ENCODE assay signal across 20 cellular contexts in genomic region chrX:40571600-40571999, GRCh38. TPM values are rescaled to one million over a fixed set of nuclear protein-coding genes. Genes with fewer than 3 reads are reported as not detected.
A peak's percentile ranks its signal among the peaks of the same experiment; 100 is the strongest.
DNase-seq lines count a peak whose midpoint lies in the region; ATAC-seq and FAIRE-seq lines count a peak whose summit lies in the region.
"Had no signal": no experiment of that assay in that cellular context is flagged by ENCODE, and none has a peak within 500 bp of the region (broad histone marks: within the 10 kb centered on the region; RNA-seq: fewer than 3 reads in every experiment).

No MANE protein-coding gene starts in this region.

- H3K27me3 Mint-ChIP-seq in activated naive CD4-positive, alpha-beta T cell treated with anti-CD3 and anti-CD28 coated beads, Interleukin-2, amount 50 U/mL, for 24 hours, result no peaks in the 10 kb centered on the region
- H3K27me3 Mint-ChIP-seq in activated naive CD8-positive, alpha-beta T cell treated with anti-CD3 and anti-CD28 coated beads for 36 hours, result no peaks in the 10 kb centered on the region
- H3K27me3 Mint-ChIP-seq in stimulated activated naive B cell treated with anti-CD40 and anti-IgM and Interleukin-4, amounts not matched to agents 10 μg/mL and 1 μg/mL and 100 μg/mL, for 72 hours, result peaks cover 0 to 11% of the 10 kb centered on the region in 2 donors

- no peaks in the 10 kb centered on the region for H3K9me3 Mint-ChIP-seq in activated naive CD4-positive, alpha-beta T cell treated with anti-CD3 and anti-CD28 coated beads, Interleukin-2, amount 50 U/mL, for 24 hours
- H3K9me3 Mint-ChIP-seq in activated naive CD8-positive, alpha-beta T cell treated with anti-CD3 and anti-CD28 coated beads for 36 hours, result no peaks in the 10 kb centered on the region
- H3K9me3 Mint-ChIP-seq in stimulated activated naive B cell treated with anti-CD40 and anti-IgM and Interleukin-4, amounts not matched to agents 10 μg/mL and 1 μg/mL and 100 μg/mL, for 72 hours, result no peaks in the 10 kb centered on the region
- H3K9me3 Mint-ChIP-seq: CD8-positive, alpha-beta memory T cell; GM23338 had no signal

- H3K27ac Mint-ChIP-seq in activated naive CD4-positive, alpha-beta T cell treated with anti-CD3 and anti-CD28 coated beads, Interleukin-2, amount 50 U/mL, for 24 hours, result peak overlapping the region; percentile 97
- H3K27ac Mint-ChIP-seq in activated naive CD8-positive, alpha-beta T cell treated with anti-CD3 and anti-CD28 coated beads for 36 hours, result peak overlapping the region; percentile 92
- H3K27ac Mint-ChIP-seq in stimulated activated naive B cell treated with anti-CD40 and anti-IgM and Interleukin-4, amounts not matched to agents 10 μg/mL and 1 μg/mL and 100 μg/mL, for 72 hours, result peak overlapping the region; percentile 63
- H3K27ac Mint-ChIP-seq: GM23338 had no signal

- peaks cover 18% of the 10 kb centered on the region for H3K4me1 Mint-ChIP-seq in activated naive CD4-positive, alpha-beta T cell treated with anti-CD3 and anti-CD28 coated beads, Interleukin-2, amount 50 U/mL, for 24 hours
- peaks cover 15% of the 10 kb centered on the region for H3K4me1 Mint-ChIP-seq in activated naive CD8-positive, alpha-beta T cell treated with anti-CD3 and anti-CD28 coated beads for 36 hours
- peaks cover 14 to 17% of the 10 kb centered on the region in 2 donors for H3K4me1 Mint-ChIP-seq in stimulated activated naive B cell treated with anti-CD40 and anti-IgM and Interleukin-4, amounts not matched to agents 10 μg/mL and 1 μg/mL and 100 μg/mL, for 72 hours

- FAIRE-seq in GM18507 (lab: Jason Lieb, UNC), result peak; percentile 5
- FAIRE-seq: D721Med had no signal

- H3K4me3 Mint-ChIP-seq in activated naive CD4-positive, alpha-beta T cell treated with anti-CD3 and anti-CD28 coated beads, Interleukin-2, amount 50 U/mL, for 24 hours, result peak overlapping the region; percentile 86
- no peak overlapping the region for H3K4me3 Mint-ChIP-seq in activated naive CD8-positive, alpha-beta T cell treated with anti-CD3 and anti-CD28 coated beads for 36 hours
- H3K4me3 Mint-ChIP-seq in stimulated activated naive B cell treated with anti-CD40 and anti-IgM and Interleukin-4, amounts not matched to agents 10 μg/mL and 1 μg/mL and 100 μg/mL, for 72 hours, result no peak overlapping the region
- H3K4me3 Mint-ChIP-seq: GM23338 had no signal

- no peak for DNase-seq in activated naive CD4-positive, alpha-beta T cell (lab: John Stamatoyannopoulos, UW)
- DNase-seq in GM18507 (ENCODE audit: extremely low spot score, insufficient read length, low read depth) (no peak), T-helper 1 cell (no peak)
- no peak for DNase-seq in activated naive CD8-positive, alpha-beta T cell treated with anti-CD3 and anti-CD28 coated beads for 36 hours
- no peak for DNase-seq in stimulated activated naive B cell treated with anti-CD40 and anti-IgM and Interleukin-4, amounts not matched to agents 10 μg/mL and 1 μg/mL and 100 μg/mL, for 72 hours
- DNase-seq in central memory CD4-positive, alpha-beta T cell, result no peak
- DNase-seq: DMS79; KBM-7; NCI-H1436; NCI-H2029; NCI-H2171; NCI-H446 treated with DMSO at 0.1 percent for 48 hours; NK-92 treated with Interleukin-12 subunit alpha and Interleukin-12 subunit beta, amount 100 ng/mL, for 24 hours; SHP77 treated with DMSO at 0.1 percent for 48 hours had no signal

- no peaks in the 10 kb centered on the region for H3K36me3 Mint-ChIP-seq in activated naive CD4-positive, alpha-beta T cell treated with anti-CD3 and anti-CD28 coated beads, Interleukin-2, amount 50 U/mL, for 24 hours
- H3K36me3 Mint-ChIP-seq in activated naive CD8-positive, alpha-beta T cell treated with anti-CD3 and anti-CD28 coated beads for 36 hours, result no peaks in the 10 kb centered on the region
- no peaks in the 10 kb centered on the region for H3K36me3 Mint-ChIP-seq in stimulated activated naive B cell treated with anti-CD40 and anti-IgM and Interleukin-4, amounts not matched to agents 10 μg/mL and 1 μg/mL and 100 μg/mL, for 72 hours
- H3K36me3 Mint-ChIP-seq: CD8-positive, alpha-beta memory T cell had no signal

- ATAC-seq in stimulated activated naive B cell treated with anti-CD40 and anti-IgM and Interleukin-4, amounts not matched to agents 10 μg/mL and 1 μg/mL and 100 μg/mL, for 72 hours (replicated peaks), result no peak
- ATAC-seq in HG03442 (IDR thresholded peaks at IDR 0.05; ENCODE audit: unreplicated experiment), result no peak
- ATAC-seq: GM23338 had no signal

RNA-seq across cellular contexts. Expression of gene ATP6AP2, which starts 9.2 kb away (rescaled TPM):
- total RNA-seq in activated naive CD8-positive, alpha-beta T cell treated with anti-CD3 and anti-CD28 coated beads for 36 hours, result 10 to 100 TPM; 51.2 to 52.8 TPM

RNA-seq across cellular contexts. Expression of gene MPC1L, which starts 51.6 kb away (rescaled TPM):
- total RNA-seq in activated naive CD8-positive, alpha-beta T cell treated with anti-CD3 and anti-CD28 coated beads for 36 hours, result not detected
- total RNA-seq: CD8-positive, alpha-beta memory T cell; GM23338; RPMI7951 had no signal
